In the genomic region with DNA sequence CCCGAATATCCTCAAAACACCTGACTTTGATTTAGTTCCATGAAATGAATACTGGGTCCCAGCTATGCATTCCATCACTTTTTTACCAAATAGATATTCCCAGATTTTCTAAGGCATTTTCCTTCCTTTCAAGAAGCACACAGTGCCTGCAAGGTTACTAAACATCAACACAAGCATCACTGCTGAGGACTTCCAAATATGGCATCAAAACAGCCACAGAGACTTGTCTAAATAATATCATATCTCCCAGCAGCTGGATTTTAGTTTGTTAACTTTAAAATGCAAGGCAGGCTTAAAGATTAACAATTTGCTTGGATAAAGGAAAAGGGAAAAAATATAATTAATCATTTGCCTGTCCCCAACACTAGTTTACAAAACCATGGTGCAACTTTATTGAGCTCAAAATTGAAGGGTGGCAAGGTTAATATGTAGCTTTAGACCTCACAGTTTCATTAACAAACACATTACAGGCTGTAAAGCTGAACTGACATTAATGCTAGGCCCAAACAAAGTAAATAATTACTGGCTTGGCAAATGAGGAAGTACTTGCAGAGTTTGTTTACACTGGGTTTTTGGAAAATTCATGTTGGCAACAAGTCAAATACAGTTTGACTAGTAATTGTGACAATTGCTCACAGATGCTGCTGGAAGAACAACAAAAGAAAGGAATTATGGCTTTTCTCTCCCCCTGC, we compare ENCODE assay signal across 9 cellular contexts.
DNase-seq lines count a peak whose midpoint lies in the region; ATAC-seq, FAIRE-seq and TF ChIP-seq lines count a peak whose summit lies in the region.
"Had no signal": no experiment of that assay in that cellular context is flagged by ENCODE, and none has a peak within 500 bp of the region (broad histone marks: within the 10 kb centered on the region; RNA-seq: fewer than 3 reads in every experiment).

No MANE protein-coding gene starts in this region.

- intact Hi-C loops in K562 (cut with micrococcal nuclease): no loop called here

- TF ChIP-seq RAD21 in K562 (CRISPR knock-in tag; conservative IDR thresholded peaks at IDR 0.05 in 1 of 2, IDR thresholded peaks at IDR 0.05 in 1 of 2): no peak

- H3K27ac ChIP-seq in K562 (ENCODE audit: extremely low read depth, low read depth, low read length): no peak overlapping the region

- TF ChIP-seq EP300 in K562 (IDR thresholded peaks at IDR 0.05; ENCODE audit: low read length): no peak

- no peak for ATAC-seq in K562
- no peak for ATAC-seq in HG02571 (IDR thresholded peaks at IDR 0.05; ENCODE audit: unreplicated experiment)
- no peak for ATAC-seq in GM18873 (IDR thresholded peaks at IDR 0.05; ENCODE audit: low FRiP score, unreplicated experiment)

- H3K9me3 ChIP-seq in K562 (replicated peaks; ENCODE audit: control insufficient read depth, insufficient read depth, low read depth, low read length): no peaks in the 10 kb centered on the region
- H3K9me3 ChIP-seq: Caco-2 had no signal

- H3K9ac ChIP-seq in K562 (ENCODE audit: insufficient read depth in 1 of 2, low read depth in 2 of 2, low read length in 2 of 2): no peak overlapping the region

- no peak for TF ChIP-seq POLR2A in K562 (conservative IDR thresholded peaks at IDR 0.05)

- in situ Hi-C loops in K562 (cut with MboI) (no loop called here), KBM-7 (cut with MboI; ENCODE audit: low pct_unique_long_range_greater_than_20kb, low sequenced_read_pairs) (no loop called here)

- no peak overlapping the region for H3K4me2 ChIP-seq in K562 (ENCODE audit: insufficient read depth, low read length)

- no peaks in the 10 kb centered on the region; a peak in 1 of 5 replicates for H3K27me3 ChIP-seq in K562 (ENCODE audit: control insufficient read depth in 2 of 2, insufficient read depth in 2 of 2, low read length in 2 of 2)

- FAIRE-seq in K562 (lab: Jason Lieb, UNC): no peak

- H2AFZ ChIP-seq in K562 (ENCODE audit: low read depth, low read length): no peak overlapping the region

- BruUV-seq in K562 (replicated peaks; lab: Mats Ljungman, UMichigan): no TSS peak

- H4K20me1 ChIP-seq in K562 (replicated peaks; ENCODE audit: control insufficient read depth, insufficient read depth, low read length): no peaks in the 10 kb centered on the region

- H3K4me3 ChIP-seq in K562: no peak overlapping the region

- H3K9me1 ChIP-seq in K562 (ENCODE audit: control insufficient read depth, insufficient read depth, low read length): no peaks in the 10 kb centered on the region

- TF ChIP-seq CTCF in K562 (IDR thresholded peaks at IDR 0.05 in 2 of 3, conservative IDR thresholded peaks at IDR 0.05 in 1 of 3; ENCODE audit: insufficient read depth in 2 of 3, low read depth in 1 of 3, low read length in 3 of 3): no peak

- no peaks in the 10 kb centered on the region for H3K4me1 ChIP-seq in K562 (replicated peaks in 1 of 2; ENCODE audit: control insufficient read depth in 2 of 2, insufficient read depth in 2 of 2, low read length in 2 of 2)
- H3K4me1 ChIP-seq: Caco-2 had no signal

- CTCF ChIA-PET in K562 (lab: Yijun Ruan, JAX; ENCODE audit: low intra/inter-chr PET ratio): no interaction called here

- no peaks in the 10 kb centered on the region for H3K36me3 ChIP-seq in K562 (ENCODE audit: control insufficient read depth, insufficient read depth, low read length)

- POLR2A ChIA-PET in K562 (lab: Yijun Ruan, JAX): interaction anchor here (0.6 to 0.7 kb wide), 2 partner anchors 285 to 692 kb away, joined by 3 read pairs; no protein-coding TSS in a partner anchor

- WGBS in K562 (ENCODE audit: insufficient coverage, low coverage, missing lambda C conversion rate): 0% methylated on average over 1 of the region's 1 CpG

- DNase-seq in DMS114 treated with DMSO at 0.1 percent for 48 hours (lab: John Stamatoyannopoulos, UW; ENCODE audit: unreplicated experiment) (peak; percentile 79), NCI-H1417 treated with DMSO at 0.1 percent for 48 hours (lab: John Stamatoyannopoulos, UW) (peak; percentile 80), K562 (ENCODE audit: extremely low read depth in 1 of 4, low spot score in 3 of 4) (no peak), lung microvascular endothelial cell (ENCODE audit: low read depth in 2 of 2) (peak; percentile 14 to 65), KBM-7 (no peak), glomerular visceral epithelial cell (ENCODE audit: extremely low spot score) (no peak)
- DNase-seq: Caco-2 had no signal

- H3K79me2 ChIP-seq in K562 (ENCODE audit: control insufficient read depth, insufficient read depth, low read length): no peaks in the 10 kb centered on the region

TF ChIP-seq in K562, 482 proteins besides CTCF, POLR2A, EP300 and RAD21:
- TF ChIP-seq SRSF9 (IDR thresholded peaks at IDR 0.05; ENCODE audit: borderline replicate concordance, low read depth, low read length): no peak
- TF ChIP-seq FOXA3 (CRISPR knock-in tag; conservative IDR thresholded peaks at IDR 0.05 in 1 of 2, IDR thresholded peaks at IDR 0.05 in 1 of 2): peak in 1 of 2 experiments; percentile 58; a peak in 2 of 4 replicates
- peak; percentile 28; the same call in 1 of the 2 replicates for TF ChIP-seq SOX6 (IDR thresholded peaks at IDR 0.05)

Comparison
In these comparisons a context has a peak if more than half of its experiments do, and no peak if none do; other contexts are left out.
1. DNase-seq: peak in DMS114 treated with DMSO at 0.1 percent for 48 hours (single experiment), NCI-H1417 treated with DMSO at 0.1 percent for 48 hours (single experiment) and lung microvascular endothelial cell (2 of 2); none in K562 (0 of 4), KBM-7 (single experiment) and glomerular visceral epithelial cell (single experiment).